1 cellular context compared by ENCODE assay signal in the genomic region with DNA sequence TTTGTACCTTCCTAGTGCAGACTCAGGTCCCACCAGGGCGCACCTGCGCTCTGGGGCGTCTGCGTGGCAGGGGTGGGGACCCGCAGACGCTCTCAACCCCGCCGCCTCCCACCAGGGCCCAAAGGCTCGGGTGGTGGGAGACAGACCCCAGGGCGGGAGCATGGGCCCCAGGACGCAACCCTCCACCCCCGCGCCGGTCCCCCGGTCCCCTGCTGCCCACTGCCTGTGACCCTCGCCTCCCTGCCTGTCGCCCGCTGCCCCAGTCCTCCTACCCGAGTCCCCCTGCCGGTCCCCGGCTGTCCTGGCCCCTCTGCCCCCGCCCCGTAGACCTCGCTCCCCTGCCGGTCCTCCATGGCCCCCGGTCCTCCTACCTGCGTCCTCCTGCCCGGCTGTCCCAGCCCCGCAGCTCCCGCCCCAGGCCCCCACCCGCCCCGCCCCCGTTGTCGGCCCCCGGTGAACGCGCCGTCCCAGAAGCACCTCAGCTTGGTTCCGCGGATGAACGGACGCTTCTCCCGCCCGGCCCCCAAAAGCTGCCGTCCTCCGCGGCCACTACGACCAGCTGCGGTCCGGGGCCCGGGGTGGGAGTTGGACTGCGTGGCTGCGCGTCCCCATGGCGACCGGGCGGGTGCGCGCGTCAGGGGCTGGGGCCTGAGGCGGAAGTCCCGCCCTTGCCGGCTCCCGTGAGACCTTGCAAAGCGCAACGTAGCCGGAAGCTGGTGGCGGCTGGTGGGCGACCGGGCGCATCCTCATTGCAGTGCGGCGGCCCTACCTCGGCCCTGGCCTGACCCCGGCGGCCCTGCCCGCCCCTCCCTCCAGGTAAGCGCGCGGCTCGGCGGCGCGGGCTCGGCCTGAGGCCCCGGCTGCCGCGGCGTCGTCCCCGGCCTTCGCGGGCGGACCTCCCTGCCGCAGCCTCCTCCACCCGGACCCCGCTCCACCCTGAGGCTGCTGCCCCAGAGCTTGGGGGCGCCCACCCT.
TF ChIP-seq lines count a peak whose summit lies in the region.

A gene (plus strand): TSS at position 709 of the 974 bp plus-strand sequence. CDS start 2,768 bp downstream, outside the sequence.

TF ChIP-seq in GM12878, 131 proteins besides CTCF, POLR2A, EP300 and RAD21 (continued from another document and continues in another):
- TF ChIP-seq CREM (IDR thresholded peaks at IDR 0.05; ENCODE audit: low read depth) (peak; percentile 82), GATAD2B (conservative IDR thresholded peaks at IDR 0.05; ENCODE audit: low read depth) (peak; percentile 91), ZNF217 (IDR thresholded peaks at IDR 0.05) (0 out of 2 replicates have a peak, but pooled peaks have one; percentile 42), IKZF1 (conservative IDR thresholded peaks at IDR 0.05) (peak; percentile 79), DPF2 (IDR thresholded peaks at IDR 0.05) (peak; percentile 62), BACH1 (IDR thresholded peaks at IDR 0.05; ENCODE audit: borderline replicate concordance) (peak; percentile 79; the same call in 1 of the 2 replicates), MEF2B (IDR thresholded peaks at IDR 0.05; ENCODE audit: partially characterized antibody, poor library complexity, severe bottlenecking) (peak; percentile 76), GABPA (IDR thresholded peaks at IDR 0.05; ENCODE audit: low read depth) (peak; percentile 92), NR2F1 (conservative IDR thresholded peaks at IDR 0.05) (peak; percentile 88), EGR1 (IDR thresholded peaks at IDR 0.05; ENCODE audit: borderline replicate concordance in 1 of 2, low read depth in 2 of 2, low read length in 2 of 2) (peak in 1 of 2 experiments; percentile 47; a peak in 1 of 3 replicates), RELA (IDR thresholded peaks at IDR 0.05; ENCODE audit: borderline replicate concordance, partially characterized antibody) (no peak), PAX8 (IDR thresholded peaks at IDR 0.05) (no peak), KLF5 (IDR thresholded peaks at IDR 0.05; ENCODE audit: partially characterized antibody) (peak; percentile 75), STAT3 (IDR thresholded peaks at IDR 0.05; ENCODE audit: low read depth, low read length) (no peak), SIX5 (IDR thresholded peaks at IDR 0.05; ENCODE audit: low read depth, low read length, severe bottlenecking) (peak; percentile 52), ZNF207 (IDR thresholded peaks at IDR 0.05; ENCODE audit: borderline replicate concordance) (0 out of 2 replicates have a peak, but pooled peaks have one; percentile 29), HCFC1 (IDR thresholded peaks at IDR 0.05; ENCODE audit: low read length) (peak; percentile 68), POLR2AphosphoS5 (IDR thresholded peaks at IDR 0.05; ENCODE audit: low read length) (peak; percentile 77; the same call in 1 of the 2 replicates), CHD1 (IDR thresholded peaks at IDR 0.05; ENCODE audit: low read depth, low read length) (no peak), SPI1 (IDR thresholded peaks at IDR 0.05; ENCODE audit: borderline replicate concordance, insufficient read depth, low read depth, low read length) (peak; percentile 30; the same call in 1 of the 2 replicates), SIN3A (IDR thresholded peaks at IDR 0.05; ENCODE audit: low read depth, low read length) (peak; percentile 92), IRF4 (IDR thresholded peaks at IDR 0.05; ENCODE audit: low read depth, low read length) (no peak), LARP7 (IDR thresholded peaks at IDR 0.05) (peak; percentile 86), SP1 (IDR thresholded peaks at IDR 0.05; ENCODE audit: low read depth, low read length) (peak; percentile 43), PAX5 (IDR thresholded peaks at IDR 0.05; ENCODE audit: borderline replicate concordance, low read depth, low read length) (peak; percentile 54; the same call in 1 of the 2 replicates), SMARCA5 (IDR thresholded peaks at IDR 0.05) (peak; percentile 74; the same call in 1 of the 2 replicates), TAF1 (IDR thresholded peaks at IDR 0.05; ENCODE audit: borderline replicate concordance, low read depth, low read length) (peak; percentile 36; the same call in 1 of the 2 replicates), YY1 (IDR thresholded peaks at IDR 0.05; ENCODE audit: low read depth, low read length) (peak; percentile 79), HDGF (IDR thresholded peaks at IDR 0.05) (no peak), BHLHE40 (IDR thresholded peaks at IDR 0.05; ENCODE audit: borderline replicate concordance in 1 of 2, low read depth in 2 of 2, low read length in 1 of 2) (peak; percentile 26 to 73; a peak in 1 of 4 replicates), MXI1 (IDR thresholded peaks at IDR 0.05; ENCODE audit: low read depth, low read length) (peak; percentile 92), ZNF274 (IDR thresholded peaks at IDR 0.05; ENCODE audit: insufficient read depth, insufficient read length) (no peak), CBX3 (IDR thresholded peaks at IDR 0.05; ENCODE audit: borderline replicate concordance, low read depth) (no peak), CHD2 (IDR thresholded peaks at IDR 0.05; ENCODE audit: borderline replicate concordance, low read depth, low read length) (peak; percentile 84), NR2C1 (IDR thresholded peaks at IDR 0.05) (peak; percentile 34; the same call in 1 of the 2 replicates), POLR2AphosphoS2 (IDR thresholded peaks at IDR 0.05; ENCODE audit: low read depth, low read length) (peak; percentile 57; the same call in 1 of the 2 replicates), BMI1 (IDR thresholded peaks at IDR 0.05; ENCODE audit: borderline replicate concordance) (peak; percentile 93)
- TF ChIP-seq, protein P1, sequence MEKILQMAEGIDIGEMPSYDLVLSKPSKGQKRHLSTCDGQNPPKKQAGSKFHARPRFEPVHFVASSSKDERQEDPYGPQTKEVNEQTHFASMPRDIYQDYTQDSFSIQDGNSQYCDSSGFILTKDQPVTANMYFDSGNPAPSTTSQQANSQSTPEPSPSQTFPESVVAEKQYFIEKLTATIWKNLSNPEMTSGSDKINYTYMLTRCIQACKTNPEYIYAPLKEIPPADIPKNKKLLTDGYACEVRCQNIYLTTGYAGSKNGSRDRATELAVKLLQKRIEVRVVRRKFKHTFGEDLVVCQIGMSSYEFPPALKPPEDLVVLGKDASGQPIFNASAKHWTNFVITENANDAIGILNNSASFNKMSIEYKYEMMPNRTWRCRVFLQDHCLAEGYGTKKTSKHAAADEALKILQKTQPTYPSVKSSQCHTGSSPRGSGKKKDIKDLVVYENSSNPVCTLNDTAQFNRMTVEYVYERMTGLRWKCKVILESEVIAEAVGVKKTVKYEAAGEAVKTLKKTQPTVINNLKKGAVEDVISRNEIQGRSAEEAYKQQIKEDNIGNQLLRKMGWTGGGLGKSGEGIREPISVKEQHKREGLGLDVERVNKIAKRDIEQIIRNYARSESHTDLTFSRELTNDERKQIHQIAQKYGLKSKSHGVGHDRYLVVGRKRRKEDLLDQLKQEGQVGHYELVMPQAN (conservative IDR thresholded peaks at IDR 0.05): peak; percentile 76; the same call in 1 of the 2 replicates
- TF ChIP-seq, protein P2, sequence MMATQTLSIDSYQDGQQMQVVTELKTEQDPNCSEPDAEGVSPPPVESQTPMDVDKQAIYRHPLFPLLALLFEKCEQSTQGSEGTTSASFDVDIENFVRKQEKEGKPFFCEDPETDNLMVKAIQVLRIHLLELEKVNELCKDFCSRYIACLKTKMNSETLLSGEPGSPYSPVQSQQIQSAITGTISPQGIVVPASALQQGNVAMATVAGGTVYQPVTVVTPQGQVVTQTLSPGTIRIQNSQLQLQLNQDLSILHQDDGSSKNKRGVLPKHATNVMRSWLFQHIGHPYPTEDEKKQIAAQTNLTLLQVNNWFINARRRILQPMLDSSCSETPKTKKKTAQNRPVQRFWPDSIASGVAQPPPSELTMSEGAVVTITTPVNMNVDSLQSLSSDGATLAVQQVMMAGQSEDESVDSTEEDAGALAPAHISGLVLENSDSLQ (IDR thresholded peaks at IDR 0.05): peak; percentile 46; the same call in 1 of the 2 replicates
- TF ChIP-seq, protein P3, sequence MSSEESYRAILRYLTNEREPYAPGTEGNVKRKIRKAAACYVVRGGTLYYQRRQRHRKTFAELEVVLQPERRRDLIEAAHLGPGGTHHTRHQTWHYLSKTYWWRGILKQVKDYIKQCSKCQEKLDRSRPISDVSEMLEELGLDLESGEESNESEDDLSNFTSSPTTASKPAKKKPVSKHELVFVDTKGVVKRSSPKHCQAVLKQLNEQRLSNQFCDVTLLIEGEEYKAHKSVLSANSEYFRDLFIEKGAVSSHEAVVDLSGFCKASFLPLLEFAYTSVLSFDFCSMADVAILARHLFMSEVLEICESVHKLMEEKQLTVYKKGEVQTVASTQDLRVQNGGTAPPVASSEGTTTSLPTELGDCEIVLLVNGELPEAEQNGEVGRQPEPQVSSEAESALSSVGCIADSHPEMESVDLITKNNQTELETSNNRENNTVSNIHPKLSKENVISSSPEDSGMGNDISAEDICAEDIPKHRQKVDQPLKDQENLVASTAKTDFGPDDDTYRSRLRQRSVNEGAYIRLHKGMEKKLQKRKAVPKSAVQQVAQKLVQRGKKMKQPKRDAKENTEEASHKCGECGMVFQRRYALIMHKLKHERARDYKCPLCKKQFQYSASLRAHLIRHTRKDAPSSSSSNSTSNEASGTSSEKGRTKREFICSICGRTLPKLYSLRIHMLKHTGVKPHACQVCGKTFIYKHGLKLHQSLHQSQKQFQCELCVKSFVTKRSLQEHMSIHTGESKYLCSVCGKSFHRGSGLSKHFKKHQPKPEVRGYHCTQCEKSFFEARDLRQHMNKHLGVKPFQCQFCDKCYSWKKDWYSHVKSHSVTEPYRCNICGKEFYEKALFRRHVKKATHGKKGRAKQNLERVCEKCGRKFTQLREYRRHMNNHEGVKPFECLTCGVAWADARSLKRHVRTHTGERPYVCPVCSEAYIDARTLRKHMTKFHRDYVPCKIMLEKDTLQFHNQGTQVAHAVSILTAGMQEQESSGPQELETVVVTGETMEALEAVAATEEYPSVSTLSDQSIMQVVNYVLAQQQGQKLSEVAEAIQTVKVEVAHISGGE (CRISPR knock-in tag; IDR thresholded peaks at IDR 0.05): no peak
- TF ChIP-seq, protein P4, sequence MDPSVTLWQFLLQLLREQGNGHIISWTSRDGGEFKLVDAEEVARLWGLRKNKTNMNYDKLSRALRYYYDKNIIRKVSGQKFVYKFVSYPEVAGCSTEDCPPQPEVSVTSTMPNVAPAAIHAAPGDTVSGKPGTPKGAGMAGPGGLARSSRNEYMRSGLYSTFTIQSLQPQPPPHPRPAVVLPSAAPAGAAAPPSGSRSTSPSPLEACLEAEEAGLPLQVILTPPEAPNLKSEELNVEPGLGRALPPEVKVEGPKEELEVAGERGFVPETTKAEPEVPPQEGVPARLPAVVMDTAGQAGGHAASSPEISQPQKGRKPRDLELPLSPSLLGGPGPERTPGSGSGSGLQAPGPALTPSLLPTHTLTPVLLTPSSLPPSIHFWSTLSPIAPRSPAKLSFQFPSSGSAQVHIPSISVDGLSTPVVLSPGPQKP (IDR thresholded peaks at IDR 0.05; ENCODE audit: low read depth, low read length): peak; percentile 71
- TF ChIP-seq, protein P5, sequence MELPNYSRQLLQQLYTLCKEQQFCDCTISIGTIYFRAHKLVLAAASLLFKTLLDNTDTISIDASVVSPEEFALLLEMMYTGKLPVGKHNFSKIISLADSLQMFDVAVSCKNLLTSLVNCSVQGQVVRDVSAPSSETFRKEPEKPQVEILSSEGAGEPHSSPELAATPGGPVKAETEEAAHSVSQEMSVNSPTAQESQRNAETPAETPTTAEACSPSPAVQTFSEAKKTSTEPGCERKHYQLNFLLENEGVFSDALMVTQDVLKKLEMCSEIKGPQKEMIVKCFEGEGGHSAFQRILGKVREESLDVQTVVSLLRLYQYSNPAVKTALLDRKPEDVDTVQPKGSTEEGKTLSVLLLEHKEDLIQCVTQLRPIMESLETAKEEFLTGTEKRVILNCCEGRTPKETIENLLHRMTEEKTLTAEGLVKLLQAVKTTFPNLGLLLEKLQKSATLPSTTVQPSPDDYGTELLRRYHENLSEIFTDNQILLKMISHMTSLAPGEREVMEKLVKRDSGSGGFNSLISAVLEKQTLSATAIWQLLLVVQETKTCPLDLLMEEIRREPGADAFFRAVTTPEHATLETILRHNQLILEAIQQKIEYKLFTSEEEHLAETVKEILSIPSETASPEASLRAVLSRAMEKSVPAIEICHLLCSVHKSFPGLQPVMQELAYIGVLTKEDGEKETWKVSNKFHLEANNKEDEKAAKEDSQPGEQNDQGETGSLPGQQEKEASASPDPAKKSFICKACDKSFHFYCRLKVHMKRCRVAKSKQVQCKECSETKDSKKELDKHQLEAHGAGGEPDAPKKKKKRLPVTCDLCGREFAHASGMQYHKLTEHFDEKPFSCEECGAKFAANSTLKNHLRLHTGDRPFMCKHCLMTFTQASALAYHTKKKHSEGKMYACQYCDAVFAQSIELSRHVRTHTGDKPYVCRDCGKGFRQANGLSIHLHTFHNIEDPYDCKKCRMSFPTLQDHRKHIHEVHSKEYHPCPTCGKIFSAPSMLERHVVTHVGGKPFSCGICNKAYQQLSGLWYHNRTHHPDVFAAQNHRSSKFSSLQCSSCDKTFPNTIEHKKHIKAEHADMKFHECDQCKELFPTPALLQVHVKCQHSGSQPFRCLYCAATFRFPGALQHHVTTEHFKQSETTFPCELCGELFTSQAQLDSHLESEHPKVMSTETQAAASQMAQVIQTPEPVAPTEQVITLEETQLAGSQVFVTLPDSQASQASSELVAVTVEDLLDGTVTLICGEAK (IDR thresholded peaks at IDR 0.05; ENCODE audit: borderline replicate concordance): peak; percentile 85
- TF ChIP-seq, protein P6, sequence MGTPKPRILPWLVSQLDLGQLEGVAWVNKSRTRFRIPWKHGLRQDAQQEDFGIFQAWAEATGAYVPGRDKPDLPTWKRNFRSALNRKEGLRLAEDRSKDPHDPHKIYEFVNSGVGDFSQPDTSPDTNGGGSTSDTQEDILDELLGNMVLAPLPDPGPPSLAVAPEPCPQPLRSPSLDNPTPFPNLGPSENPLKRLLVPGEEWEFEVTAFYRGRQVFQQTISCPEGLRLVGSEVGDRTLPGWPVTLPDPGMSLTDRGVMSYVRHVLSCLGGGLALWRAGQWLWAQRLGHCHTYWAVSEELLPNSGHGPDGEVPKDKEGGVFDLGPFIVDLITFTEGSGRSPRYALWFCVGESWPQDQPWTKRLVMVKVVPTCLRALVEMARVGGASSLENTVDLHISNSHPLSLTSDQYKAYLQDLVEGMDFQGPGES (IDR thresholded peaks at IDR 0.05): 0 out of 2 replicates have a peak, but pooled peaks have one; percentile 27
